Comparison of ENCODE assay signal across 12 cellular contexts in the genomic region with DNA sequence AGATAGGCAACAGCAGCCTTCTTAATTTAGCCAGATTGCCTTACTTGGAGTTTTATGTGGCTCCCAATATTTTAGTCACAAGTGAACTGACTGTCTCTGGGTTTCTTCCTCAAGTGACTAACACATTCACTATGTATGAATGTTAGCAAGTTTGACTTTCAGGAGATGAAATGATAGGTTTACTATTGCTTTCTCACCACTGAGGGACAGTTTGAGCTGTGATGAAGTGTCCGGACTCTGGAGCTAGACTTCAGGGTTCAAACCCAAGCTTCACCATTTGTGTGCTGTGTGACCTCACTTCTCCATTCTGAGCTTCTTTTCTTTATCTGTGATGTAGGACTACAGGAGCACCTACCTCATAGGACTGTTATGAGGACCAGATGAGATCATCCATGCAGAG. TPM values are rescaled to one million over a fixed set of nuclear protein-coding genes. Genes with fewer than 3 reads are reported as not detected.
DNase-seq lines count a peak whose midpoint lies in the region; ATAC-seq, FAIRE-seq and TF ChIP-seq lines count a peak whose summit lies in the region.
"Had no signal": no experiment of that assay in that cellular context is flagged by ENCODE, and none has a peak within 500 bp of the region (broad histone marks: within the 10 kb centered on the region; RNA-seq: fewer than 3 reads in every experiment).

No MANE protein-coding gene starts in this region.

- H3K79me2 ChIP-seq in SK-N-SH (ENCODE audit: insufficient read depth) = peaks cover 53% of the 10 kb centered on the region

- TF ChIP-seq CTCF in SK-N-SH (IDR thresholded peaks at IDR 0.05) (no peak), fibroblast of mammary gland (conservative IDR thresholded peaks at IDR 0.05; ENCODE audit: control insufficient read depth, insufficient read depth, low read depth, low read length) (no peak)

- POLR2A ChIA-PET in SK-N-SH (lab: Yijun Ruan, JAX) = no interaction called here

- DNase-seq in H54 (ENCODE audit: insufficient read length, low spot score) (peak; percentile 42), SK-N-SH (no peak), fibroblast of mammary gland (ENCODE audit: low read depth) (peak; percentile 73), small intestine (peak; percentile 27), urothelium cell line (ENCODE audit: low spot score) (no peak)
- DNase-seq: WERI-Rb-1 had no signal

- no peaks in the 10 kb centered on the region for H3K9me3 ChIP-seq in SK-N-SH
- H3K9me3 ChIP-seq in small intestine (ENCODE audit: control insufficient read depth, low read depth) = no peaks in the 10 kb centered on the region
- H3K9me3 ChIP-seq: vagina had no signal

- WGBS in SK-N-SH (ENCODE audit: low lambda C conversion rate) = 46% methylated on average over 1 of the region's 1 CpG
- 94 to 97% (median 94%) methylated on average over 1 of the region's 1 CpG for WGBS in small intestine, 3 donors

- no peak overlapping the region for H2AFZ ChIP-seq in SK-N-SH (ENCODE audit: low read depth)

- H3K9ac ChIP-seq in SK-N-SH = peak overlapping the region; percentile 47; the same call in 1 of the 2 replicates
- H3K9ac ChIP-seq: KMS-11 had no signal

- FAIRE-seq in H54 (lab: Jason Lieb, UNC) (peak; percentile 86), small intestine (lab: Jason Lieb, UNC) (no peak), urothelium cell line (lab: Jason Lieb, UNC) (no peak)
- FAIRE-seq: GM18507 had no signal

- TF ChIP-seq EP300 in SK-N-SH (IDR thresholded peaks at IDR 0.05; ENCODE audit: borderline replicate concordance in 1 of 2, low read depth in 1 of 2, low read length in 1 of 2) = peak in 1 of 2 experiments; percentile 37; a peak in 1 of 4 replicates

- H3K4me1 ChIP-seq in SK-N-SH (ENCODE audit: control insufficient read depth in 1 of 2, insufficient read depth in 2 of 2, low read depth in 1 of 2, low read length in 1 of 2) = peaks cover 0 to 24% of the 10 kb centered on the region in 2 experiments; a peak in 1 of 4 replicates
- H3K4me1 ChIP-seq in small intestine (ENCODE audit: control insufficient read depth in 2 of 2, insufficient read depth in 1 of 2, low read depth in 1 of 2, low read length in 1 of 2) = peaks cover 0 to 3% of the 10 kb centered on the region in 2 donors

- H3K27ac ChIP-seq in SK-N-SH (ENCODE audit: low read depth in 2 of 2, low read length in 1 of 2) = peak overlapping the region in 1 of 2 experiments; percentile 90; a peak in 2 of 4 replicates
- peak overlapping the region; percentile 46 to 80 for H3K27ac ChIP-seq in small intestine (ENCODE audit: low read depth in 1 of 2, low read length in 1 of 2)
- H3K27ac ChIP-seq: KMS-11, vagina, WERI-Rb-1 had no signal

- CTCF ChIA-PET in SK-N-SH (lab: Yijun Ruan, JAX) = interaction anchor here (1.0 kb wide), 1 partner anchor 139 kb away, joined by 3 read pairs; no protein-coding TSS in a partner anchor

- no peak overlapping the region for H3K4me3 ChIP-seq in SK-N-SH (ENCODE audit: low read depth in 2 of 2, low read length in 1 of 2)
- no peak overlapping the region for H3K4me3 ChIP-seq in fibroblast of mammary gland (ENCODE audit: control insufficient read depth, low read depth, low read length)
- H3K4me3 ChIP-seq in small intestine (ENCODE audit: low read depth in 1 of 2, low read length in 2 of 2) = no peak overlapping the region
- H3K4me3 ChIP-seq: lung, vagina had no signal

- peaks cover 19 to 33% of the 10 kb centered on the region in 2 experiments for H3K36me3 ChIP-seq in SK-N-SH (replicated peaks in 1 of 2; ENCODE audit: control insufficient read depth in 1 of 2, insufficient read depth in 2 of 2, low read length in 1 of 2)
- peaks cover 0 to 11% of the 10 kb centered on the region in 2 donors for H3K36me3 ChIP-seq in small intestine (ENCODE audit: control insufficient read depth in 2 of 2, insufficient read depth in 2 of 2, low read length in 2 of 2)

- no peak for TF ChIP-seq POLR2A in H54 (IDR thresholded peaks at IDR 0.05; ENCODE audit: low read depth, low read length)

- H3K27me3 ChIP-seq in SK-N-SH (ENCODE audit: insufficient read depth) (no peaks in the 10 kb centered on the region), small intestine (ENCODE audit: control insufficient read depth in 2 of 2, insufficient read depth in 2 of 2, low read length in 2 of 2) (no peaks in the 10 kb centered on the region)
- H3K27me3 ChIP-seq: vagina had no signal

- peak overlapping the region; percentile 59 for H3K4me2 ChIP-seq in SK-N-SH
- H3K4me2 ChIP-seq: KMS-11 had no signal

- no peak for ATAC-seq in HG02938 (IDR thresholded peaks at IDR 0.05; ENCODE audit: unreplicated experiment)
- no peak for ATAC-seq in GM19467 (IDR thresholded peaks at IDR 0.05; ENCODE audit: unreplicated experiment)

- peaks cover 11% of the 10 kb centered on the region for H3F3A ChIP-seq in SK-N-SH (replicated peaks; ENCODE audit: insufficient read depth)

- no peak for TF ChIP-seq RAD21 in SK-N-SH (IDR thresholded peaks at IDR 0.05; ENCODE audit: low read length)

- no peaks in the 10 kb centered on the region for H4K20me1 ChIP-seq in SK-N-SH (ENCODE audit: insufficient read depth)

- H3K9me2 ChIP-seq in SK-N-SH = no peaks in the 10 kb centered on the region

TF ChIP-seq in SK-N-SH, 30 proteins besides CTCF, POLR2A, EP300 and RAD21:
- peak; percentile 13; the same call in 1 of the 2 replicates for TF ChIP-seq NFIC (IDR thresholded peaks at IDR 0.05; ENCODE audit: borderline replicate concordance)
- no peak for TF ChIP-seq SIN3A (IDR thresholded peaks at IDR 0.05; ENCODE audit: borderline replicate concordance, low read depth, low read length)
- peak; percentile 54; the same call in 1 of the 2 replicates for TF ChIP-seq POLR2AphosphoS5 (IDR thresholded peaks at IDR 0.05; ENCODE audit: low read depth, low read length)
- no peak for TF ChIP-seq SMC3 (IDR thresholded peaks at IDR 0.05; ENCODE audit: low read depth, low read length)
- peak; percentile 69 for TF ChIP-seq FOSL2 (IDR thresholded peaks at IDR 0.05; ENCODE audit: borderline replicate concordance, low read depth)
- no peak for TF ChIP-seq RCOR1 (IDR thresholded peaks at IDR 0.05; ENCODE audit: low read length)
- TF ChIP-seq MEF2A (IDR thresholded peaks at IDR 0.05; ENCODE audit: borderline replicate concordance, low read depth) = no peak
- TF ChIP-seq, protein P1, sequence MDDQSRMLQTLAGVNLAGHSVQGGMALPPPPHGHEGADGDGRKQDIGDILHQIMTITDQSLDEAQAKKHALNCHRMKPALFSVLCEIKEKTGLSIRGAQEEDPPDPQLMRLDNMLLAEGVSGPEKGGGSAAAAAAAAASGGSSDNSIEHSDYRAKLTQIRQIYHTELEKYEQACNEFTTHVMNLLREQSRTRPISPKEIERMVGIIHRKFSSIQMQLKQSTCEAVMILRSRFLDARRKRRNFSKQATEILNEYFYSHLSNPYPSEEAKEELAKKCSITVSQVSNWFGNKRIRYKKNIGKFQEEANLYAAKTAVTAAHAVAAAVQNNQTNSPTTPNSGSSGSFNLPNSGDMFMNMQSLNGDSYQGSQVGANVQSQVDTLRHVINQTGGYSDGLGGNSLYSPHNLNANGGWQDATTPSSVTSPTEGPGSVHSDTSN (IDR thresholded peaks at IDR 0.05) = peak; percentile 84
- peak; percentile 72 for TF ChIP-seq JUND (IDR thresholded peaks at IDR 0.05)
- peak; percentile 80 for TF ChIP-seq TCF12 (IDR thresholded peaks at IDR 0.05)
- no peak for TF ChIP-seq RFX5 (IDR thresholded peaks at IDR 0.05; ENCODE audit: low read length)
- peak; percentile 36; the same call in 1 of the 2 replicates for TF ChIP-seq TEAD4 (IDR thresholded peaks at IDR 0.05; ENCODE audit: borderline replicate concordance, insufficient read depth)
- no peak for TF ChIP-seq NRF1 (IDR thresholded peaks at IDR 0.05; ENCODE audit: low read depth, low read length)

RNA-seq across cellular contexts. Expression of gene DHX35, which starts 8.2 kb away (rescaled TPM):
- polyA plus RNA-seq in SK-N-SH (2012; rRNA removed) (17.1 and 28.5 TPM in 2 replicates), small intestine (1 to 10 TPM; 6.5 to 8.9 (median 8.1) TPM)
- 11.3 and 14.3 TPM in 2 replicates for polyA plus RNA-seq in SK-N-SH (2012; cell fraction: cytosol; rRNA removed)
- 59.1 and 88.4 TPM in 2 replicates for polyA plus RNA-seq in SK-N-SH (2012; cell fraction: nucleus; rRNA removed)

RNA-seq across cellular contexts. Expression of gene FAM83D, which starts 44.1 kb away (rescaled TPM):
- polyA plus RNA-seq in SK-N-SH (2012; rRNA removed) (18.9 and 21.5 TPM in 2 replicates), small intestine (10 to 100 TPM in 1 of 3 donors, 1 to 10 TPM in 2; 1.1 to 11.6 (median 2.5) TPM)
- 17.3 and 20.6 TPM in 2 replicates for polyA plus RNA-seq in SK-N-SH (2012; cell fraction: cytosol; rRNA removed)
- 16.9 and 18.8 TPM in 2 replicates for polyA plus RNA-seq in SK-N-SH (2012; cell fraction: nucleus; rRNA removed)

Comparison
In these comparisons a context has a peak if more than half of its experiments do, and no peak if none do; other contexts are left out.
1. DNase-seq: peak in H54 (single experiment), fibroblast of mammary gland (single experiment) and small intestine (single experiment); none in SK-N-SH (single experiment) and urothelium cell line (single experiment).